In the genomic region with DNA sequence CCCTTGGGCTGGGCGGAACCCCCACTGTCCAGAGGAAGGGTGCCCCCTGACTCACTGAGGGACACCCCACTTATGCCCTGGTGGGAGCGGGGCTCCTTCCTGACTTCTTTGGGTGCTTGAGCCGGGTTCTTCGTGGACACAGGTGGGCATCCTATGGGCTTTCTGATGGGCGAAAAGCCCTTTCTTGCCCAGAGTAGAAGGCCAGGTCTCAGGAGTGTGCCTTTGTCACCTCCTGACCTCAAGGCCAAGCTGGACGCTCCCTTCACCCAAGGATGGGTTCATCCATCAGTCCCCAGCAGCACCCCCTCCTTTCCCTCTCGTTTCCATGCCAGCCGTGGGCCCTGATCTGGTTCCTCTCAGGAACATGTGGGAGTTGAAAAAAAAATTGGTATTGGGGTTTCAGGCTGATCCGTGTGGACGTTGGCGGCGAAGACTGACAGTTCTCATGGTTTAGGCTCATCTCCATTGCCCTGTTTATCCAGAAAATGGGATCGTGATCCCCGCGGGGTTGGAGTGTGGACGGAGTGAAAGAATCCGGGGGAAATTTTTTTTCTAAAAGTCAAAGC, we compare ENCODE assay signal across 8 cellular contexts. TPM values are rescaled to one million over a fixed set of nuclear protein-coding genes. Genes with fewer than 3 reads are reported as not detected.
DNase-seq lines count a peak whose midpoint lies in the region; ATAC-seq, FAIRE-seq and TF ChIP-seq lines count a peak whose summit lies in the region.

No MANE protein-coding gene starts in this region.

- TF ChIP-seq CTCF in OCI-LY7 (conservative IDR thresholded peaks at IDR 0.05; ENCODE audit: low read length) (no peak), pancreas (IDR thresholded peaks at IDR 0.05) (no peak)

- intact Hi-C loops in OCI-LY7 (cut with micrococcal nuclease; ENCODE audit: unreplicated experiment) (loop anchor here (5.0 kb wide), 1 partner anchor 291 kb away; the partner anchor contains the start of gene SH2D3C), pancreas (cut with DNase I) (no loop called here)

- H3K4me3 ChIP-seq in OCI-LY7 (ENCODE audit: low read depth, low read length, poor library complexity, severe bottlenecking) (peak overlapping the region; percentile 87), pancreas (peak overlapping the region; percentile 64 to 97 (median 96))

- POLR2A ChIA-PET in OCI-LY7 (lab: Charles Lee), result no interaction called here

- CTCF ChIA-PET in OCI-LY7 (lab: Charles Lee; ENCODE audit: unreplicated experiment), result no interaction called here

- H3K36me3 ChIP-seq in OCI-LY7 (ENCODE audit: insufficient read depth, low read length), result peaks cover 6% of the 10 kb centered on the region
- no peaks in the 10 kb centered on the region for H3K36me3 ChIP-seq in pancreas

- no peaks in the 10 kb centered on the region for H3K9me3 ChIP-seq in OCI-LY7 (ENCODE audit: low read length)
- no peaks in the 10 kb centered on the region for H3K9me3 ChIP-seq in pancreas

- no peaks in the 10 kb centered on the region for H3K9me2 ChIP-seq in OCI-LY7 (ENCODE audit: insufficient read depth, low read length)

- H3K27me3 ChIP-seq in pancreas, result no peaks in the 10 kb centered on the region

- no peak for ATAC-seq in pancreas
- ATAC-seq in GM19455 (IDR thresholded peaks at IDR 0.05; ENCODE audit: unreplicated experiment), result no peak
- no peak for ATAC-seq in HG03045 (IDR thresholded peaks at IDR 0.05; ENCODE audit: unreplicated experiment)

- DNase-seq in NCI-H82 (lab: John Stamatoyannopoulos, UW) (peak; percentile 22), NCI-H82 treated with DMSO at 0.1 percent for 48 hours (lab: John Stamatoyannopoulos, UW; ENCODE audit: unreplicated experiment) (no peak), OCI-LY7 (ENCODE audit: low spot score) (peak; percentile 18), epithelial cell of prostate (ENCODE audit: low read depth, low spot score) (no peak), pancreas (peak in 1 of 6 donors; percentile 48), SHP77 treated with DMSO at 0.1 percent for 48 hours (lab: John Stamatoyannopoulos, UW) (no peak)

- H3K4me2 ChIP-seq in OCI-LY7 (ENCODE audit: low read length), result peak overlapping the region; percentile 81

- H3K27ac ChIP-seq in OCI-LY7 (ENCODE audit: low read depth, low read length, poor library complexity, severe bottlenecking) (peak overlapping the region; percentile 48), epithelial cell of prostate (peak overlapping the region; percentile 97), pancreas (peak overlapping the region; percentile 63 to 84 (median 74))

- H2AFZ ChIP-seq in OCI-LY7 (ENCODE audit: low read length), result no peak overlapping the region

- H3K79me2 ChIP-seq in OCI-LY7 (ENCODE audit: insufficient read depth, low read depth, low read length), result peaks cover 64% of the 10 kb centered on the region

- BruUV-seq in OCI-LY7 (replicated peaks; lab: Mats Ljungman, UMichigan), result no TSS peak

- no peaks in the 10 kb centered on the region for H4K20me1 ChIP-seq in OCI-LY7 (ENCODE audit: insufficient read depth, low read length)

- 6 to 10% methylated on average over 17 of the region's 17 CpGs for WGBS in pancreas, 2 donors

- no peak for FAIRE-seq in pancreas (lab: Jason Lieb, UNC)

- H3K4me1 ChIP-seq in OCI-LY7 (ENCODE audit: insufficient read depth, low read length, poor library complexity, severe bottlenecking) (peaks cover 58% of the 10 kb centered on the region), pancreas (peaks cover 24 to 44% (median 26%) of the 10 kb centered on the region in 3 donors)

RNA-seq across cellular contexts. Expression of gene SLC25A25, which starts 0.7 kb away (rescaled TPM):
- 21.4 and 23.7 TPM in 2 replicates for total RNA-seq in OCI-LY7 (2014; rRNA removed; shearing (Covaris generic))
- total RNA-seq in OCI-LY7 (2022) (17.6 and 20.2 TPM in 2 replicates), pancreas (100 to 1,000 TPM in 1 of 6 donors, 10 to 100 TPM in 3, 1 to 10 TPM in 2; 6.8 to 134 (median 12.6) TPM)
- polyA plus RNA-seq in pancreas, result 10 to 100 TPM; 73.6 to 82.8 TPM

RNA-seq across cellular contexts. Expression of gene NAIF1, which starts 1.6 kb away (rescaled TPM):
- total RNA-seq in OCI-LY7 (2014; rRNA removed; shearing (Covaris generic)), result 8.6 TPM in 2 replicates
- total RNA-seq in OCI-LY7 (2022) (14.8 and 14.9 TPM in 2 replicates), pancreas (1 to 10 TPM; 3.0 to 6.2 (median 3.8) TPM)
- polyA plus RNA-seq in pancreas, result 1 to 10 TPM; 6.4 to 6.8 TPM

RNA-seq across cellular contexts. Expression of gene PTGES2, which starts 58.8 kb away (rescaled TPM):
- total RNA-seq in OCI-LY7 (2014; rRNA removed; shearing (Covaris generic)), result 67.4 and 68.1 TPM in 2 replicates
- total RNA-seq in OCI-LY7 (2022) (59.2 and 76.3 TPM in 2 replicates), pancreas (10 to 100 TPM; 25.4 to 43.1 (median 34.2) TPM)
- polyA plus RNA-seq in pancreas, result 10 to 100 TPM; 66.0 to 78.5 TPM

Comparison
In these comparisons a context has a peak if more than half of its experiments do, and no peak if none do; other contexts are left out.
1. DNase-seq: peak in NCI-H82 (single experiment) and OCI-LY7 (single experiment); none in NCI-H82 treated with DMSO at 0.1 percent for 48 hours (single experiment), epithelial cell of prostate (single experiment) and SHP77 treated with DMSO at 0.1 percent for 48 hours (single experiment).
2. Peak in every context shown above with its lines, with median percentiles within 50 percentile points of each other: H3K27ac ChIP-seq.